In genomic region chr3:177199206-177199765, GRCh38 we compare ENCODE assay signal across 1 cellular context.
TF ChIP-seq lines count a peak whose summit lies in the region.

No MANE protein-coding gene starts in this region.

TF ChIP-seq in GM12878, 131 proteins besides CTCF, POLR2A, EP300 and RAD21:
- no peak for TF ChIP-seq REST (IDR thresholded peaks at IDR 0.05; ENCODE audit: low read depth, low read length)
- no peak for TF ChIP-seq CHD1 (IDR thresholded peaks at IDR 0.05; ENCODE audit: low read depth, low read length)
- TF ChIP-seq BHLHE40 (IDR thresholded peaks at IDR 0.05; ENCODE audit: borderline replicate concordance in 1 of 2, low read depth in 2 of 2, low read length in 1 of 2), result no peak
- TF ChIP-seq SIX5 (IDR thresholded peaks at IDR 0.05; ENCODE audit: low read depth, low read length, severe bottlenecking), result no peak
- TF ChIP-seq NKRF (conservative IDR thresholded peaks at IDR 0.05), result no peak
- no peak for TF ChIP-seq NBN (IDR thresholded peaks at IDR 0.05)
- no peak for TF ChIP-seq RELB (IDR thresholded peaks at IDR 0.05; ENCODE audit: low read depth)
- no peak for TF ChIP-seq SRF (IDR thresholded peaks at IDR 0.05; ENCODE audit: low read depth in 2 of 2, low read length in 2 of 2)
- no peak for TF ChIP-seq PBX3 (IDR thresholded peaks at IDR 0.05; ENCODE audit: insufficient replicate concordance, low read depth, low read length)
- TF ChIP-seq RFX5 (IDR thresholded peaks at IDR 0.05; ENCODE audit: low read depth, low read length), result no peak
- no peak for TF ChIP-seq SPI1 (IDR thresholded peaks at IDR 0.05; ENCODE audit: borderline replicate concordance, insufficient read depth, low read depth, low read length)
- TF ChIP-seq IRF3 (IDR thresholded peaks at IDR 0.05), result no peak
- no peak for TF ChIP-seq ZNF687 (IDR thresholded peaks at IDR 0.05)
- no peak for TF ChIP-seq BMI1 (IDR thresholded peaks at IDR 0.05; ENCODE audit: borderline replicate concordance)
- no peak for TF ChIP-seq SMAD5 (IDR thresholded peaks at IDR 0.05; ENCODE audit: low read depth)
- no peak for TF ChIP-seq LARP7 (IDR thresholded peaks at IDR 0.05)
